ENCODE assay signal across 8 cellular contexts in the genomic region with DNA sequence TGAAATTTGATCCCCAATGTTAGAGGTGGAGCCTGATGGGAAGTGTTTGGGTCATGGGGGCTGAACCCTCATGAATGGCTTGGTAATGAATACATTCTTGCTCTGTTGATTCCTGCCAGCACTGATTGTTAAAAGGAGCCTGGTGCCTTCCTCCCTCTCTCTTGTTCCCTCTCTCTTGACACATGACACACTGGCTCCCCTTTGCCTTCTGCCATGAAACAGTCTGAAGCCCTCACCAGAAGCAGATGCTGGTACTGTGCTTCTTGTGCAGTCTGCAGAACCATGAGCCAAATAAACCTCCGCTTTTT. TPM values are rescaled to one million over a fixed set of nuclear protein-coding genes. Genes with fewer than 3 reads are reported as not detected.
DNase-seq lines count a peak whose midpoint lies in the region; ATAC-seq lines count a peak whose summit lies in the region.

No MANE protein-coding gene starts in this region.

- no peak overlapping the region for H3K4me3 ChIP-seq in neuronal stem cell (ENCODE audit: low read length in 2 of 2)

- no peak for DNase-seq in activated T-cell treated with anti-CD3 and anti-CD28 coated beads, Interleukin-2, amount 50 U/mL, for 24 hours
- DNase-seq in activated T-cell treated with anti-CD3 and anti-CD28 coated beads for 4 hours (no peak), astrocyte of the hippocampus (ENCODE audit: low read depth, low spot score) (peak; percentile 42), neuronal stem cell (ENCODE audit: low spot score) (peak; percentile 54)
- no peak for DNase-seq in activated CD4-positive, alpha-beta memory T cell treated with anti-CD3 and anti-CD28 coated beads for 36 hours
- no peak for DNase-seq in activated naive CD4-positive, alpha-beta T cell treated with Interleukin-2 at 50 U/mL for 16 hours

- POLR2A ChIA-PET in activated CD4-positive, alpha-beta memory T cell treated with anti-CD3 and anti-CD28 coated beads for 36 hours (lab: Charles Lee): interaction anchor here (1.1 kb wide), 1 partner anchor 10 kb away, joined by 3 read pairs; no protein-coding TSS in a partner anchor

- H3K9me3 ChIP-seq in neuronal stem cell (replicated peaks in 1 of 2; ENCODE audit: control insufficient read depth in 2 of 2, insufficient read depth in 1 of 2, low read depth in 1 of 2, low read length in 2 of 2): no peaks in the 10 kb centered on the region

- peak overlapping the region; percentile 31 for H2AFZ ChIP-seq in neuronal stem cell (ENCODE audit: low read length)

- H2BK120ac ChIP-seq in neuronal stem cell (ENCODE audit: low read depth, low read length): no peak overlapping the region

- CTCF ChIA-PET in activated CD4-positive, alpha-beta memory T cell treated with anti-CD3 and anti-CD28 coated beads for 36 hours (lab: Charles Lee): interaction anchor here (1.3 kb wide), 1 partner anchor 11 kb away, joined by 3 read pairs; no protein-coding TSS in a partner anchor

- H3K27ac ChIP-seq in neuronal stem cell (replicated peaks; ENCODE audit: low read length): no peak overlapping the region

- H3K27me3 ChIP-seq in neuronal stem cell (ENCODE audit: control insufficient read depth in 3 of 3, insufficient read depth in 3 of 3, low read depth in 1 of 3, low read length in 3 of 3): no peaks in the 10 kb centered on the region

- no peak overlapping the region for H4K91ac ChIP-seq in neuronal stem cell (ENCODE audit: low read depth, low read length, poor library complexity)

- no peaks in the 10 kb centered on the region for H3K79me1 ChIP-seq in neuronal stem cell (ENCODE audit: low read depth, low read length)

- no peak overlapping the region for H2AK5ac ChIP-seq in neuronal stem cell (ENCODE audit: low read depth, low read length)

- H3K4ac ChIP-seq in neuronal stem cell (ENCODE audit: low read length): no peak overlapping the region

- no peak overlapping the region for H2BK12ac ChIP-seq in neuronal stem cell (ENCODE audit: low read length)

- H3K4me1 ChIP-seq in neuronal stem cell (ENCODE audit: control insufficient read depth in 2 of 2, insufficient read depth in 1 of 2, low read depth in 1 of 2, low read length in 2 of 2): peaks cover 16 to 31% of the 10 kb centered on the region in 2 donors

- peak overlapping the region; percentile 35 for H3K27ac Mint-ChIP-seq in activated T-cell treated with anti-CD3 and anti-CD28 coated beads, Interleukin-2, amount 50 U/mL, for 24 hours
- no peak overlapping the region for H3K27ac Mint-ChIP-seq in activated CD4-positive, alpha-beta memory T cell treated with anti-CD3 and anti-CD28 coated beads for 36 hours

- no CpG with 5 or more reads among the region's 1 CpG for WGBS in neuronal stem cell (ENCODE audit: extremely low coverage in 2 of 2, insufficient read length in 2 of 2, insufficient replicate concordance in 1 of 2), 2 donors

- no peaks in the 10 kb centered on the region for H3K27me3 Mint-ChIP-seq in activated T-cell treated with anti-CD3 and anti-CD28 coated beads, Interleukin-2, amount 50 U/mL, for 24 hours
- H3K27me3 Mint-ChIP-seq in activated CD4-positive, alpha-beta memory T cell treated with anti-CD3 and anti-CD28 coated beads for 36 hours: peaks cover 2% of the 10 kb centered on the region

- H3K18ac ChIP-seq in neuronal stem cell (ENCODE audit: low read length): no peak overlapping the region

- intact Hi-C loops in activated CD4-positive, alpha-beta memory T cell treated with anti-CD3 and anti-CD28 coated beads for 36 hours (cut with micrococcal nuclease): loop anchor here (1.0 kb wide), 2 partner anchors 11 to 29 kb away; no protein-coding TSS in a partner anchor

- no peak overlapping the region for H2BK15ac ChIP-seq in neuronal stem cell (ENCODE audit: low read length)

- H3K14ac ChIP-seq in neuronal stem cell (ENCODE audit: low read length): no peak overlapping the region

- H2BK5ac ChIP-seq in neuronal stem cell (ENCODE audit: low read length): no peak overlapping the region

- H3K36me3 ChIP-seq in neuronal stem cell (replicated peaks in 1 of 2; ENCODE audit: control insufficient read depth in 2 of 2, insufficient read depth in 2 of 2, low read length in 2 of 2): no peaks in the 10 kb centered on the region

- H4K8ac ChIP-seq in neuronal stem cell (ENCODE audit: low read depth, low read length): no peak overlapping the region

- peak; percentile 19 for ATAC-seq in HG03442 (IDR thresholded peaks at IDR 0.05; ENCODE audit: unreplicated experiment)
- no peak for ATAC-seq in HG02938 (IDR thresholded peaks at IDR 0.05; ENCODE audit: unreplicated experiment)

- H3K4me3 Mint-ChIP-seq in activated T-cell treated with anti-CD3 and anti-CD28 coated beads, Interleukin-2, amount 50 U/mL, for 24 hours: no peak overlapping the region
- H3K4me3 Mint-ChIP-seq in activated CD4-positive, alpha-beta memory T cell treated with anti-CD3 and anti-CD28 coated beads for 36 hours: no peak overlapping the region

- no peak overlapping the region for H3K23ac ChIP-seq in neuronal stem cell (ENCODE audit: low read depth, low read length, poor library complexity)

- H3K36me3 Mint-ChIP-seq in activated T-cell treated with anti-CD3 and anti-CD28 coated beads, Interleukin-2, amount 50 U/mL, for 24 hours (ENCODE audit: low read depth): no peaks in the 10 kb centered on the region
- no peaks in the 10 kb centered on the region for H3K36me3 Mint-ChIP-seq in activated CD4-positive, alpha-beta memory T cell treated with anti-CD3 and anti-CD28 coated beads for 36 hours

- H3K9me3 Mint-ChIP-seq in activated T-cell treated with anti-CD3 and anti-CD28 coated beads, Interleukin-2, amount 50 U/mL, for 24 hours: no peaks in the 10 kb centered on the region
- H3K9me3 Mint-ChIP-seq in activated CD4-positive, alpha-beta memory T cell treated with anti-CD3 and anti-CD28 coated beads for 36 hours: no peaks in the 10 kb centered on the region

- no peak overlapping the region for H3K9ac ChIP-seq in neuronal stem cell (ENCODE audit: low read depth, low read length, poor library complexity)

- H3K4me1 Mint-ChIP-seq in activated T-cell treated with anti-CD3 and anti-CD28 coated beads, Interleukin-2, amount 50 U/mL, for 24 hours (ENCODE audit: low read depth): peaks cover 15% of the 10 kb centered on the region
- peaks cover 14% of the 10 kb centered on the region for H3K4me1 Mint-ChIP-seq in activated CD4-positive, alpha-beta memory T cell treated with anti-CD3 and anti-CD28 coated beads for 36 hours (ENCODE audit: low read depth)

- H3K4me2 ChIP-seq in neuronal stem cell (ENCODE audit: insufficient read depth, low read length, poor library complexity, severe bottlenecking): no peak overlapping the region

RNA-seq across cellular contexts. Expression of a gene that starts 30.6 kb away (rescaled TPM):
- 19.9 TPM for polyA plus RNA-seq in neuronal stem cell (2013, experiment 1 of 2)
- 20.6 TPM for polyA plus RNA-seq in neuronal stem cell (2013, experiment 2 of 2)
- 10 to 100 TPM; 16.7 to 16.9 TPM for total RNA-seq in activated CD4-positive, alpha-beta memory T cell treated with anti-CD3 and anti-CD28 coated beads for 36 hours

Comparison
In these comparisons a context has a peak if more than half of its experiments do, and no peak if none do; other contexts are left out.
1. DNase-seq: peak in astrocyte of the hippocampus (single experiment) and neuronal stem cell (single experiment); none in activated T-cell treated with anti-CD3 and anti-CD28 coated beads, Interleukin-2, amount 50 U/mL, for 24 hours (single experiment), activated T-cell treated with anti-CD3 and anti-CD28 coated beads for 4 hours (single experiment), activated CD4-positive, alpha-beta memory T cell treated with anti-CD3 and anti-CD28 coated beads for 36 hours (single experiment) and activated naive CD4-positive, alpha-beta T cell treated with Interleukin-2 at 50 U/mL for 16 hours (single experiment).